ENCODE assay signal across 16 cellular contexts in genomic region chr15:28901987-28902745, GRCh38. TPM values are rescaled to one million over a fixed set of nuclear protein-coding genes. Genes with fewer than 3 reads are reported as not detected.
DNase-seq lines count a peak whose midpoint lies in the region; ATAC-seq, FAIRE-seq and TF ChIP-seq lines count a peak whose summit lies in the region.
"Had no signal": no experiment of that assay in that cellular context is flagged by ENCODE, and none has a peak within 500 bp of the region (broad histone marks: within the 10 kb centered on the region; RNA-seq: fewer than 3 reads in every experiment).

No MANE protein-coding gene starts in this region.

- peak; percentile 79 for FAIRE-seq in K562 (lab: Jason Lieb, UNC)
- FAIRE-seq: colon had no signal

- WGBS in K562 (ENCODE audit: insufficient coverage, low coverage, missing lambda C conversion rate) = 58% methylated on average over 12 of the region's 14 CpGs
- WGBS in body of pancreas, 2 donors = 86 to 93% methylated on average over 13 to 14 of the region's 14 CpGs

- TF ChIP-seq EP300 in K562 (IDR thresholded peaks at IDR 0.05; ENCODE audit: low read length) = no peak

- ATAC-seq in K562 = peak; percentile 76
- no peak for ATAC-seq in body of pancreas
- ATAC-seq in HG03432 (IDR thresholded peaks at IDR 0.05; ENCODE audit: unreplicated experiment) = no peak

- H3K27me3 ChIP-seq in K562 (ENCODE audit: control insufficient read depth in 2 of 2, insufficient read depth in 2 of 2, low read length in 2 of 2) = no peaks in the 10 kb centered on the region
- H3K27me3 ChIP-seq in body of pancreas = no peaks in the 10 kb centered on the region

- H3K4me1 ChIP-seq in K562 (replicated peaks in 1 of 2; ENCODE audit: control insufficient read depth in 2 of 2, insufficient read depth in 2 of 2, low read length in 2 of 2) (peaks cover 46 to 47% of the 10 kb centered on the region in 2 experiments), body of pancreas (no peaks in the 10 kb centered on the region)

- TF ChIP-seq CTCF in K562 (IDR thresholded peaks at IDR 0.05 in 2 of 3, conservative IDR thresholded peaks at IDR 0.05 in 1 of 3; ENCODE audit: insufficient read depth in 2 of 3, low read depth in 1 of 3, low read length in 3 of 3) (peak; percentile 69 to 81 (median 77)), nephron progenitor cell (IDR thresholded peaks at IDR 0.05) (no peak), body of pancreas (IDR thresholded peaks at IDR 0.05) (no peak)

- peaks cover 8% of the 10 kb centered on the region for H3K27me3 Mint-ChIP-seq in nephron progenitor cell (ENCODE audit: low read depth, poor library complexity)

- H3K27ac ChIP-seq in KOPT-K1 (ENCODE audit: low read depth, low read length, poor library complexity, severe bottlenecking) (peak overlapping the region; percentile 74), K562 (ENCODE audit: extremely low read depth, low read depth, low read length) (no peak overlapping the region), body of pancreas (no peak overlapping the region)
- H3K27ac ChIP-seq: skin epidermis had no signal

- H3K79me2 ChIP-seq in K562 (ENCODE audit: control insufficient read depth, insufficient read depth, low read length) = peaks cover 93% of the 10 kb centered on the region

- POLR2A ChIA-PET in K562 (lab: Yijun Ruan, JAX) = interaction anchor here (0.6 to 2.3 kb wide), 3 partner anchors 10 to 18 kb away, joined by 3 to 11 read pairs (median 3); no protein-coding TSS in a partner anchor

- BruUV-seq in K562 (replicated peaks; lab: Mats Ljungman, UMichigan) = no TSS peak

- peak overlapping the region; percentile 59 for H3K27ac Mint-ChIP-seq in nephron progenitor cell
- H3K27ac Mint-ChIP-seq: nephron had no signal

- H2AFZ ChIP-seq in K562 (ENCODE audit: low read depth, low read length) = no peak overlapping the region; the same call in 1 of the 2 replicates

- CTCF ChIA-PET in K562 (lab: Yijun Ruan, JAX; ENCODE audit: low intra/inter-chr PET ratio) = no interaction called here

- intact Hi-C loops in K562 (cut with micrococcal nuclease) (no loop called here), body of pancreas (cut with DNase I) (no loop called here)

- in situ Hi-C loops in K562 (cut with MboI) = no loop called here

- H3K4me3 ChIP-seq in K562 = no peak overlapping the region
- no peak overlapping the region for H3K4me3 ChIP-seq in body of pancreas
- H3K4me3 ChIP-seq: skin epidermis had no signal

- H3K4me1 Mint-ChIP-seq in nephron progenitor cell = peaks cover 67% of the 10 kb centered on the region

- H3K9me3 Mint-ChIP-seq in nephron progenitor cell = peaks cover 8% of the 10 kb centered on the region
- H3K9me3 Mint-ChIP-seq: nephron had no signal

- TF ChIP-seq POLR2A in K562 (conservative IDR thresholded peaks at IDR 0.05) (no peak), body of pancreas (IDR thresholded peaks at IDR 0.05) (no peak)

- peak; percentile 12 to 52; a peak in 2 of 4 replicates for TF ChIP-seq RAD21 in K562 (CRISPR knock-in tag; conservative IDR thresholded peaks at IDR 0.05 in 1 of 2, IDR thresholded peaks at IDR 0.05 in 1 of 2)

- peaks cover 22% of the 10 kb centered on the region for H3K36me3 Mint-ChIP-seq in nephron progenitor cell (ENCODE audit: low read depth)

- H3K4me3 Mint-ChIP-seq in nephron progenitor cell = no peak overlapping the region
- H3K4me3 Mint-ChIP-seq: nephron had no signal

- H3K9me3 ChIP-seq in KOPT-K1 (ENCODE audit: insufficient read depth, low read length, poor library complexity, severe bottlenecking) (no peaks in the 10 kb centered on the region), K562 (replicated peaks; ENCODE audit: control insufficient read depth, insufficient read depth, low read depth, low read length) (no peaks in the 10 kb centered on the region), body of pancreas (no peaks in the 10 kb centered on the region)

- no peak overlapping the region for H3K4me2 ChIP-seq in K562 (ENCODE audit: insufficient read depth, low read length)

- H3K9ac ChIP-seq in K562 (ENCODE audit: insufficient read depth in 1 of 2, low read depth in 2 of 2, low read length in 2 of 2) = no peak overlapping the region

- no peaks in the 10 kb centered on the region for H3K36me3 ChIP-seq in KOPT-K1 (ENCODE audit: insufficient read depth, low read length)
- H3K36me3 ChIP-seq in K562 (ENCODE audit: control insufficient read depth, insufficient read depth, low read length) = no peaks in the 10 kb centered on the region; the same call in 2 of the 3 replicates
- H3K36me3 ChIP-seq in body of pancreas (replicated peaks in 1 of 2; ENCODE audit: insufficient read depth in 1 of 2, low read depth in 2 of 2) = no peaks in the 10 kb centered on the region

- DNase-seq in DMS 273 (lab: John Stamatoyannopoulos, UW; ENCODE audit: unreplicated experiment) (peak; percentile 37), DMS 273 treated with DMSO at 0.1 percent for 48 hours (lab: John Stamatoyannopoulos, UW) (no peak), K562 (ENCODE audit: extremely low read depth in 1 of 4, low spot score in 3 of 4) (peak in 2 of 4 experiments; percentile 64 to 79), nephron progenitor cell (no peak), body of pancreas (no peak), glomerular visceral epithelial cell (ENCODE audit: extremely low spot score) (no peak)
- DNase-seq: 8988T; activated CD4-positive, CD25-positive, alpha-beta regulatory T cell; NCI-H226; SIG-M5; trophoblast cell had no signal

- peaks cover 3% of the 10 kb centered on the region for H3K9me1 ChIP-seq in K562 (ENCODE audit: control insufficient read depth, insufficient read depth, low read length)

- H4K20me1 ChIP-seq in K562 (replicated peaks; ENCODE audit: control insufficient read depth, insufficient read depth, low read length) = no peaks in the 10 kb centered on the region; the same call in 1 of the 2 replicates

TF ChIP-seq in K562, 482 proteins besides CTCF, POLR2A, EP300 and RAD21 (continues in another document):
- TF ChIP-seq ZFP1 (CRISPR knock-in tag; IDR thresholded peaks at IDR 0.05) (no peak), ARNT (IDR thresholded peaks at IDR 0.05) (no peak), ZFPM2 (CRISPR knock-in tag; IDR thresholded peaks at IDR 0.05) (no peak), ETV1 (tag; conservative IDR thresholded peaks at IDR 0.05; ENCODE audit: low read depth) (no peak), MAX (CRISPR knock-in tag; IDR thresholded peaks at IDR 0.05) (no peak), CTBP1 (IDR thresholded peaks at IDR 0.05; ENCODE audit: borderline replicate concordance) (peak; percentile 53; the same call in 1 of the 2 replicates), RNF2 (IDR thresholded peaks at IDR 0.05) (no peak)
- TF ChIP-seq, protein P1, sequence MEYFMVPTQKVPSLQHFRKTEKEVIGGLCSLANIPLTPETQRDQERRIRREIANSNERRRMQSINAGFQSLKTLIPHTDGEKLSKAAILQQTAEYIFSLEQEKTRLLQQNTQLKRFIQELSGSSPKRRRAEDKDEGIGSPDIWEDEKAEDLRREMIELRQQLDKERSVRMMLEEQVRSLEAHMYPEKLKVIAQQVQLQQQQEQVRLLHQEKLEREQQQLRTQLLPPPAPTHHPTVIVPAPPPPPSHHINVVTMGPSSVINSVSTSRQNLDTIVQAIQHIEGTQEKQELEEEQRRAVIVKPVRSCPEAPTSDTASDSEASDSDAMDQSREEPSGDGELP (CRISPR knock-in tag; IDR thresholded peaks at IDR 0.05; ENCODE audit: borderline replicate concordance) = peak; percentile 49; the same call in 1 of the 2 replicates

RNA-seq across cellular contexts. Expression of gene APBA2, which starts 16.4 kb away (rescaled TPM):
- total RNA-seq in K562 (2011; cell fraction: chromatin; rRNA removed; ENCODE audit: low replicate concordance) = 105 and 234 TPM in 2 replicates
- total RNA-seq in K562 (2011; cell fraction: nucleolus; rRNA removed) = 91.2 and 97.2 TPM in 2 replicates
- total RNA-seq in K562 (2011; cell fraction: nucleoplasm; rRNA removed) = 85.9 and 89.9 TPM in 2 replicates
- total RNA-seq in K562 (2014; rRNA removed) (40.9 and 46.5 TPM in 2 replicates), K562 (2014; rRNA removed; fragmentation: Illumina TruSeq; extraction: Trizol) (10.4 and 13.6 TPM in 2 replicates), K562 (2015; rRNA removed; fragmentation: Illumina TruSeq; extraction: Trizol) (25.2 and 26.2 TPM in 2 replicates), K562 (2021) (30.8 and 32.5 TPM in 2 replicates), body of pancreas (10 to 100 TPM; 13.2 to 29.0 TPM)
- polyA plus RNA-seq in K562 (2011; rRNA removed) (27.8 and 36.1 TPM in 2 replicates), K562 (2014; fragmentation: Illumina TruSeq; extraction: Trizol) (17.1 and 25.2 TPM in 2 replicates), K562 (2014; fragmentation: Nextera tagmentation; extraction: Ambion mirVana) (under 1 TPM; 0.24 to 0.35 TPM), K562 (2014; rRNA removed) (30.7 and 37.1 TPM in 2 replicates)
- 27.5 and 45.8 TPM in 2 replicates for polyA plus RNA-seq in K562 (2011; cell fraction: cytosol; rRNA removed)
- polyA plus RNA-seq in K562 (2011; cell fraction: nucleus; rRNA removed) = 70.5 and 109 TPM in 2 replicates
- polyA plus RNA-seq in K562 (2012) = 25.0 and 39.9 TPM in 2 replicates
- polyA minus RNA-seq in K562 (2011; rRNA and poly(A)+ RNA removed) = 21.7 and 35.1 TPM in 2 replicates
- 28.8 and 31.9 TPM in 2 replicates for polyA minus RNA-seq in K562 (2011; cell fraction: cytosol; rRNA and poly(A)+ RNA removed)
- 25.7 and 46.8 TPM in 2 replicates for polyA minus RNA-seq in K562 (2011; cell fraction: nucleus; rRNA and poly(A)+ RNA removed)

RNA-seq across cellular contexts. Expression of gene GOLGA6L7, which starts 53.7 kb away (rescaled TPM):
- 0.67 and 2.1 TPM in 2 replicates for total RNA-seq in K562 (2011; cell fraction: chromatin; rRNA removed; ENCODE audit: low replicate concordance)
- total RNA-seq in K562 (2011; cell fraction: nucleolus; rRNA removed) = 0.39 TPM in 1 of 2 replicates, not detected in the other
- total RNA-seq in K562 (2011; cell fraction: nucleoplasm; rRNA removed) = 1.3 and 1.9 TPM in 2 replicates
- total RNA-seq in K562 (2014; rRNA removed) = not detected in 2 replicates
- not detected in 2 replicates for total RNA-seq in K562 (2014; rRNA removed; fragmentation: Illumina TruSeq; extraction: Trizol)
- not detected in 2 replicates for total RNA-seq in K562 (2015; rRNA removed; fragmentation: Illumina TruSeq; extraction: Trizol)
- total RNA-seq in K562 (2021) = 0.11 TPM in 1 of 2 replicates, not detected in the other
- 0.11 and 0.42 TPM in 2 replicates for polyA plus RNA-seq in K562 (2011; rRNA removed)
- polyA plus RNA-seq in K562 (2011; cell fraction: cytosol; rRNA removed) = 0.38 TPM in 1 of 2 replicates, not detected in the other
- 0.26 and 0.86 TPM in 2 replicates for polyA plus RNA-seq in K562 (2011; cell fraction: nucleus; rRNA removed)
- polyA plus RNA-seq in K562 (2012) = 0.40 and 0.44 TPM in 2 replicates
- polyA plus RNA-seq in K562 (2014; fragmentation: Illumina TruSeq; extraction: Trizol) = not detected in 2 replicates
- under 1 TPM in 1 of 2 experiments, not detected in 1; 0.14 TPM for polyA plus RNA-seq in K562 (2014; fragmentation: Nextera tagmentation; extraction: Ambion mirVana)
- polyA plus RNA-seq in K562 (2014; rRNA removed) = not detected in 2 replicates
- 0.28 and 0.51 TPM in 2 replicates for polyA minus RNA-seq in K562 (2011; rRNA and poly(A)+ RNA removed)
- polyA minus RNA-seq in K562 (2011; cell fraction: cytosol; rRNA and poly(A)+ RNA removed) = not detected in 2 replicates
- 0.56 TPM in 1 of 2 replicates, not detected in the other for polyA minus RNA-seq in K562 (2011; cell fraction: nucleus; rRNA and poly(A)+ RNA removed)
- total RNA-seq in body of pancreas = not detected

Comparison
In these comparisons a context has a peak if more than half of its experiments do, and no peak if none do; other contexts are left out.
1. CTCF ChIP-seq: peak in K562 (3 of 3); none in nephron progenitor cell (single experiment) and body of pancreas (0 of 7).